Comparison of ENCODE assay signal across 15 cellular contexts in the genomic region with DNA sequence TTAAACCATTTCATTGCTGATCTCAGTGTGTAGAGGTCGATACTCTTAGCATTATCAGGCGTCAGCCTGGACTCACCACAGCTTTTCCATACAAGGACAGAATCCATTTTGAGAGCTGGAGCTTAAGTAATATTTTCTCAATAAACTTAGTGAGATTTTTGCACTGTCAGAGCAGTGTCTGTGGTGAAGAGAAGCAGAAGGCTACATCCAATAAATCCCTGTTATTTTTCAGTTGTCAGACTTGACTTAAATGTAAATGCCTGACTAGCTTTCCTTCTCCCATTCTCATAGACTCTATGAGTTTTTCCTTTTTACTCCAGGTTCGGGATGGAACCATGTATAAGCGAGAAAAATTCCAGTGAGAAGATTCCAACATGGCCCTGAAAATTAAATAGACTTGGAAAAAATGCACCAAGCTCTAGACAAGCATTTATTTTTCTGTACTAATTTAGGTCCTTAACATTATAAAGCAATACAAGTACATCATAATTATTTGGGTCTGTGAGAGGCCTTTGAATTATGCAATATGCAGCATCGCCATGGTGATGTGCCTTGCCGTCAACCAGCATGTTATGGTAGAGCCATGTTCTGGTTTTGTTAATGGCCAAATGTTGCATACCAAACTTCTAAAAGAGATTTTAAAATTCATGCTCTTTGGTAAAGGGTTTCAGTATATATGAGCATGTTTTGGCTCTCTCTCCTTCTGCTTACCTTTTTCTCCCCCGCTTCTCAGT.
"Had no signal": no experiment of that assay in that cellular context is flagged by ENCODE, and none has a peak within 500 bp of the region (broad histone marks: within the 10 kb centered on the region; RNA-seq: fewer than 3 reads in every experiment).

No MANE protein-coding gene starts in this region.

- H3K9me3 ChIP-seq: ovary had no signal

- ATAC-seq: gastrocnemius medialis; left ventricle myocardium superior; naive thymus-derived CD4-positive, alpha-beta T cell; upper lobe of right lung had no signal

- DNase-seq: dorsolateral prefrontal cortex; effector CD8-positive, alpha-beta T cell; gastrocnemius medialis; glutamatergic neuron; left ventricle myocardium superior; mesendoderm; naive thymus-derived CD4-positive, alpha-beta T cell; ovary; small intestine; stimulated activated CD4-positive, alpha-beta T cell treated with anti-CD3 and anti-CD28 coated beads, Interleukin-2, amount 100 ng/mL, for 48 hours; stimulated activated naive CD4-positive, alpha-beta T cell treated with Interleukin-2 at 50 U/mL for 16 hours; upper lobe of right lung had no signal

- H3K27me3 ChIP-seq: dorsolateral prefrontal cortex, gastrocnemius medialis, ovary, right atrium auricular region, upper lobe of right lung had no signal

- H3K4me1 Mint-ChIP-seq: naive thymus-derived CD4-positive, alpha-beta T cell had no signal

- H3K36me3 ChIP-seq: gastrocnemius medialis, ovary, right atrium auricular region, upper lobe of right lung had no signal

- H3K4me3 Mint-ChIP-seq: naive thymus-derived CD4-positive, alpha-beta T cell had no signal

- H3K27ac Mint-ChIP-seq: naive thymus-derived CD4-positive, alpha-beta T cell had no signal

- H3K27ac ChIP-seq: coronary artery, dorsolateral prefrontal cortex, gastrocnemius medialis, ovary, upper lobe of right lung had no signal

- H3K4me1 ChIP-seq: upper lobe of right lung had no signal

- H3K4me3 ChIP-seq: coronary artery, dorsolateral prefrontal cortex, gastrocnemius medialis, lung, ovary, right atrium auricular region, upper lobe of right lung had no signal
